35 cellular contexts compared by ENCODE assay signal in the genomic region with DNA sequence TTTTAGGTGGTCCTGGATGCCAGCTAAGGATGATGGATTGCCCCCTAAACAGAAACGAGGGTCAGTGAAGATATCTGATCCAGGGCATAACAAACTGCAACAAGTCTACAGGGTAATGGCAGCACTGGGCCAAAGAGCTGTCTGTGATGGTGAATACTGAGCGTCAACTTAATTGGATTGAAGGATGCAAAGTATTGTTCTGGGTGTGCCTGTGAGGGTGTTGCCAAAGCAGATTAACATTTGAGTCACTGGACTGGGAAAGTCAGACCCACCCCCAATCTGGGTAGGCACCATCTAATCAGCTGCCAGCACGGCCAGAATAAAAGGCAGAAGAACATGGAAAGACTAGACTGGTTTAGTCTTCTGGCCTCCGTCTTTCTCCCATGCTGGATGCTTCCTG.
"Had no signal": no experiment of that assay in that cellular context is flagged by ENCODE, and none has a peak within 500 bp of the region (broad histone marks: within the 10 kb centered on the region; RNA-seq: fewer than 3 reads in every experiment).

No MANE protein-coding gene starts in this region.

- H3K4me3 ChIP-seq: ascending aorta, body of pancreas, breast epithelium, Peyer's patch, SJSA1 had no signal

- H3K27me3 ChIP-seq: ascending aorta, body of pancreas, breast epithelium, Peyer's patch, SJSA1 had no signal

- H3K4me3 Mint-ChIP-seq: activated CD4-positive, alpha-beta T cell treated with anti-CD3 and anti-CD28 coated beads for 36 hours; activated CD4-positive, alpha-beta T cell treated with anti-CD3 and anti-CD28 coated beads, Interleukin-2, amount 10 ng/mL, durations not matched to agents 7 days and 5 days; activated CD8-positive, alpha-beta T cell treated with anti-CD3 and anti-CD28 coated beads, Interleukin-2, amount 10 ng/mL, durations not matched to agents 7 days and 5 days; activated naive CD4-positive, alpha-beta T cell treated with anti-CD3 and anti-CD28 coated beads, Interleukin-2, amount 50 U/mL, for 24 hours; activated naive CD8-positive, alpha-beta T cell treated with anti-CD3 and anti-CD28 coated beads, Interleukin-2, amount 10 ng/mL, durations not matched to agents 7 days and 5 days; activated T-cell treated with anti-CD3 and anti-CD28 coated beads, Interleukin-2, amount 50 U/mL, for 24 hours; T-helper 1 cell treated with Interleukin-12 subunit alpha and Interleukin-12 subunit beta and Interleukin-4 antibody, amounts not matched to agents 30 μg/mL and 1 μg/mL, for 36 hours; T-helper 2 cell treated with Interferon-gamma antibody and Interleukin-4, amounts not matched to agents 5 μg/mL and 100 μg/mL, for 36 hours; WTC11 had no signal

- H3K9me3 Mint-ChIP-seq: activated naive CD4-positive, alpha-beta T cell treated with anti-CD3 and anti-CD28 coated beads, Interleukin-2, amount 50 U/mL, for 24 hours; activated T-cell treated with anti-CD3 and anti-CD28 coated beads, Interleukin-2, amount 50 U/mL, for 24 hours; activated T-helper 2 cell treated with anti-CD3 and anti-CD28 coated beads, Interferon-gamma antibody, Interleukin-2, Interleukin-4, amounts not matched to agents 10 μg/mL and 5 μg/mL and 100 μg/mL, durations not matched to agents 14 hours and 24 hours and 36 hours; T-helper 1 cell treated with Interleukin-12 subunit alpha and Interleukin-12 subunit beta and Interleukin-4 antibody, amounts not matched to agents 30 μg/mL and 1 μg/mL, for 36 hours; T-helper 2 cell treated with Interferon-gamma antibody and Interleukin-4, amounts not matched to agents 5 μg/mL and 100 μg/mL, for 36 hours had no signal

- ATAC-seq: activated CD4-positive, alpha-beta T cell treated with anti-CD3 and anti-CD28 coated beads for 36 hours; activated CD4-positive, CD25-positive, alpha-beta regulatory T cell treated with anti-CD3 and anti-CD28 coated beads, Interleukin-2, amount 50 U/mL, for 24 hours; activated CD8-positive, alpha-beta T cell treated with anti-CD3 and anti-CD28 coated beads, Interleukin-2, amount 10 ng/mL, durations not matched to agents 7 days and 5 days; body of pancreas; WTC11 had no signal

- H3K27ac ChIP-seq: ascending aorta, body of pancreas, breast epithelium, KMS-11, Peyer's patch, SJSA1 had no signal

- H3K4me1 ChIP-seq: ascending aorta, body of pancreas, breast epithelium, Peyer's patch, SJSA1 had no signal

- H3K36me3 Mint-ChIP-seq: activated naive CD4-positive, alpha-beta T cell treated with anti-CD3 and anti-CD28 coated beads, Interleukin-2, amount 50 U/mL, for 24 hours; activated naive CD8-positive, alpha-beta T cell treated with anti-CD3 and anti-CD28 coated beads, Interleukin-2, amount 10 ng/mL, durations not matched to agents 7 days and 5 days; WTC11 had no signal

- H3K4me2 ChIP-seq: KMS-11, SK-N-SH had no signal

- H3K9ac ChIP-seq: KMS-11, SK-N-SH had no signal

- H3K9me3 ChIP-seq: ascending aorta, breast epithelium, Peyer's patch, SJSA1 had no signal

- DNase-seq: activated CD4-positive, alpha-beta T cell treated with anti-CD3 and anti-CD28 coated beads for 36 hours; activated CD4-positive, alpha-beta T cell treated with anti-CD3 and anti-CD28 coated beads, Interleukin-2, amount 10 ng/mL, durations not matched to agents 7 days and 5 days; activated CD4-positive, alpha-beta T cell treated with anti-CD3 and anti-CD28 coated beads, Interleukin-2, amount 50 U/mL, for 48 hours; activated CD8-positive, alpha-beta T cell treated with anti-CD3 and anti-CD28 coated beads, Interleukin-2, amount 10 ng/mL, durations not matched to agents 7 days and 5 days; activated gamma-delta T cell; activated naive CD4-positive, alpha-beta T cell treated with Interleukin-2 at 50 U/mL for 16 hours; activated naive CD8-positive, alpha-beta T cell treated with anti-CD3 and anti-CD28 coated beads, Interleukin-2, amount 10 ng/mL, durations not matched to agents 7 days and 5 days; activated T-cell treated with anti-CD3 and anti-CD28 coated beads, Interleukin-2, amount 50 U/mL, for 24 hours; amygdala; body of pancreas; MM.1S; MV-4-11; NCI-H1092; NCI-H1436 treated with DMSO at 0.1 percent for 48 hours; NCI-H1694 treated with DMSO at 0.1 percent for 48 hours; NCI-H2029; NCI-H510A; NCI-H526 treated with DMSO at 0.1 percent for 48 hours; NCI-H774; NK-92 treated with Interleukin-12 subunit alpha and Interleukin-12 subunit beta, amount 100 ng/mL, for 24 hours; PC-3; Peyer's patch; RPMI8226; SHP77 treated with DMSO at 0.1 percent for 48 hours; SK-N-SH had no signal

- H3K27ac Mint-ChIP-seq: activated CD4-positive, alpha-beta T cell treated with anti-CD3 and anti-CD28 coated beads for 36 hours; activated CD4-positive, alpha-beta T cell treated with anti-CD3 and anti-CD28 coated beads, Interleukin-2, amount 10 ng/mL, durations not matched to agents 7 days and 5 days; activated CD8-positive, alpha-beta T cell treated with anti-CD3 and anti-CD28 coated beads, Interleukin-2, amount 10 ng/mL, durations not matched to agents 7 days and 5 days; activated naive CD4-positive, alpha-beta T cell treated with anti-CD3 and anti-CD28 coated beads, Interleukin-2, amount 50 U/mL, for 24 hours; activated naive CD8-positive, alpha-beta T cell treated with anti-CD3 and anti-CD28 coated beads, Interleukin-2, amount 10 ng/mL, durations not matched to agents 7 days and 5 days; activated T-cell treated with anti-CD3 and anti-CD28 coated beads, Interleukin-2, amount 50 U/mL, for 24 hours; activated T-helper 2 cell treated with anti-CD3 and anti-CD28 coated beads, Interferon-gamma antibody, Interleukin-2, Interleukin-4, amounts not matched to agents 10 μg/mL and 5 μg/mL and 100 μg/mL, durations not matched to agents 14 hours and 24 hours and 36 hours; T-helper 1 cell treated with Interleukin-12 subunit alpha and Interleukin-12 subunit beta and Interleukin-4 antibody, amounts not matched to agents 30 μg/mL and 1 μg/mL, for 36 hours; T-helper 2 cell treated with Interferon-gamma antibody and Interleukin-4, amounts not matched to agents 5 μg/mL and 100 μg/mL, for 36 hours; WTC11 had no signal

- H3K36me3 ChIP-seq: ascending aorta, breast epithelium, Peyer's patch, SJSA1 had no signal

- H3K4me1 Mint-ChIP-seq: activated CD4-positive, alpha-beta T cell treated with anti-CD3 and anti-CD28 coated beads, Interleukin-2, amount 10 ng/mL, durations not matched to agents 7 days and 5 days; activated naive CD8-positive, alpha-beta T cell treated with anti-CD3 and anti-CD28 coated beads, Interleukin-2, amount 10 ng/mL, durations not matched to agents 7 days and 5 days had no signal
